Comparison of ENCODE assay signal across 8 cellular contexts in genomic region chr16:30698139-30698815, GRCh38. TPM values are rescaled to one million over a fixed set of nuclear protein-coding genes. Genes with fewer than 3 reads are reported as not detected.
DNase-seq lines count a peak whose midpoint lies in the region; ATAC-seq and TF ChIP-seq lines count a peak whose summit lies in the region.

No MANE protein-coding gene starts in this region.

- no peaks in the 10 kb centered on the region for H3K9me3 ChIP-seq in left lung

- peaks cover 9 to 37% of the 10 kb centered on the region in 2 donors for H3K4me1 ChIP-seq in left lung

- H3K27me3 ChIP-seq in left lung = no peaks in the 10 kb centered on the region

- TF ChIP-seq CTCF in CD14-positive monocyte (IDR thresholded peaks at IDR 0.05) = no peak
- TF ChIP-seq CTCF in left lung (IDR thresholded peaks at IDR 0.05) = peak in 1 of 2 donors; percentile 22

- peaks cover 4 to 34% of the 10 kb centered on the region in 2 donors for H3K36me3 ChIP-seq in left lung

- intact Hi-C loops in CD14-positive monocyte (cut with micrococcal nuclease) (loop anchor here (1.0 to 5.0 kb wide), 4 partner anchors 39 to 224 kb away; partner anchors contain the start of genes FBRS (in 2 of the 2), FBXL19 (in 1 of the 2) and PRR14 (in 1 of the 2)), left lung (cut with DNase I) (no loop called here)

- H3K27me3 Mint-ChIP-seq in CD14-positive monocyte (ENCODE audit: low read depth in 3 of 3) = peaks cover 0 to 1% (median 0%) of the 10 kb centered on the region in 3 donors
- no peaks in the 10 kb centered on the region for H3K27me3 Mint-ChIP-seq in activated CD4-positive, alpha-beta T cell treated with anti-CD3 and anti-CD28 coated beads, Interleukin-2, amount 10 ng/mL, durations not matched to agents 7 days and 5 days

- H3K4me3 ChIP-seq in left lung = peak overlapping the region; percentile 88 to 95

- peak overlapping the region; percentile 99 to 100 (median 100) for H3K27ac Mint-ChIP-seq in CD14-positive monocyte
- peak overlapping the region; percentile 99 for H3K27ac Mint-ChIP-seq in activated CD4-positive, alpha-beta T cell treated with anti-CD3 and anti-CD28 coated beads, Interleukin-2, amount 10 ng/mL, durations not matched to agents 7 days and 5 days

- H3K9me3 Mint-ChIP-seq in CD14-positive monocyte = peaks cover 0 to 2% (median 0%) of the 10 kb centered on the region in 7 donors
- H3K9me3 Mint-ChIP-seq in activated CD4-positive, alpha-beta T cell treated with anti-CD3 and anti-CD28 coated beads, Interleukin-2, amount 10 ng/mL, durations not matched to agents 7 days and 5 days = no peaks in the 10 kb centered on the region

- peak overlapping the region; percentile 99 to 100 for H3K27ac ChIP-seq in left lung

- CTCF ChIA-PET in activated CD4-positive, alpha-beta T cell treated with anti-CD3 and anti-CD28 coated beads, Interleukin-2, amount 10 ng/mL, durations not matched to agents 7 days and 5 days (lab: Charles Lee) = interaction anchor here (0.9 to 1.9 kb wide), 3 partner anchors 10 to 39 kb away, joined by 3 to 10 read pairs (median 8); partner anchors contain the start of gene FBRS

- ATAC-seq in GM19372 (IDR thresholded peaks at IDR 0.05; ENCODE audit: low read depth, unreplicated experiment) = peak; percentile 66
- peak; percentile 48 for ATAC-seq in HG03520 (IDR thresholded peaks at IDR 0.05; ENCODE audit: unreplicated experiment)
- peak; percentile 88 for ATAC-seq in left lung

- H3K4me1 Mint-ChIP-seq in CD14-positive monocyte = peaks cover 40% of the 10 kb centered on the region
- peaks cover 48% of the 10 kb centered on the region for H3K4me1 Mint-ChIP-seq in activated CD4-positive, alpha-beta T cell treated with anti-CD3 and anti-CD28 coated beads, Interleukin-2, amount 10 ng/mL, durations not matched to agents 7 days and 5 days

- peak; percentile 99 for DNase-seq in CD14-positive monocyte (ENCODE audit: low spot score)
- peak; percentile 88 for DNase-seq in NCI-H526 treated with DMSO at 0.1 percent for 48 hours (lab: John Stamatoyannopoulos, UW)
- DNase-seq in activated CD4-positive, alpha-beta T cell treated with anti-CD3 and anti-CD28 coated beads, Interleukin-2, amount 10 ng/mL, durations not matched to agents 7 days and 5 days = peak; percentile 100
- peak; percentile 87 for DNase-seq in cortex of kidney (lab: John Stamatoyannopoulos, UW)
- peak; percentile 99 to 100 for DNase-seq in left lung
- peak; percentile 99 for DNase-seq in stimulated activated CD4-positive, alpha-beta T cell treated with anti-CD3 and anti-CD28 coated beads, Interleukin-2, amount 100 ng/mL, for 24 hours

- peak overlapping the region; percentile 92 to 99 for H3K4me3 Mint-ChIP-seq in CD14-positive monocyte
- H3K4me3 Mint-ChIP-seq in activated CD4-positive, alpha-beta T cell treated with anti-CD3 and anti-CD28 coated beads, Interleukin-2, amount 10 ng/mL, durations not matched to agents 7 days and 5 days = peak overlapping the region; percentile 93

- POLR2A ChIA-PET in activated CD4-positive, alpha-beta T cell treated with anti-CD3 and anti-CD28 coated beads, Interleukin-2, amount 10 ng/mL, durations not matched to agents 7 days and 5 days (lab: Charles Lee) = no interaction called here

- H3K36me3 Mint-ChIP-seq in CD14-positive monocyte = peaks cover 23 to 31% of the 10 kb centered on the region in 2 donors
- peaks cover 25% of the 10 kb centered on the region for H3K36me3 Mint-ChIP-seq in activated CD4-positive, alpha-beta T cell treated with anti-CD3 and anti-CD28 coated beads, Interleukin-2, amount 10 ng/mL, durations not matched to agents 7 days and 5 days (ENCODE audit: low read depth)

RNA-seq across cellular contexts. Expression of gene SRCAP, which starts 0.7 kb away (rescaled TPM):
- polyA plus RNA-seq in CD14-positive monocyte = 1 to 10 TPM; 3.0 to 6.3 TPM
- 10 to 100 TPM; 81.7 to 86.1 TPM for total RNA-seq in activated CD4-positive, alpha-beta T cell treated with anti-CD3 and anti-CD28 coated beads, Interleukin-2, amount 10 ng/mL, durations not matched to agents 7 days and 5 days
- total RNA-seq in left lung = 10 to 100 TPM; 57.1 to 67.4 TPM

RNA-seq across cellular contexts. Expression of gene FBRS, which starts 40.0 kb away (rescaled TPM):
- polyA plus RNA-seq in CD14-positive monocyte = 1 to 10 TPM; 1.4 to 2.1 TPM
- total RNA-seq in activated CD4-positive, alpha-beta T cell treated with anti-CD3 and anti-CD28 coated beads, Interleukin-2, amount 10 ng/mL, durations not matched to agents 7 days and 5 days = 100 to 1,000 TPM in 1 of 2 experiments, 10 to 100 TPM in 1; 88.9 to 109 TPM
- total RNA-seq in left lung = 10 to 100 TPM; 52.1 to 62.3 TPM

RNA-seq across cellular contexts. Expression of gene PRR14, which starts 47.5 kb away (rescaled TPM):
- 10 to 100 TPM in 1 of 2 donors, 1 to 10 TPM in 1; 6.1 to 10.4 TPM for polyA plus RNA-seq in CD14-positive monocyte
- 10 to 100 TPM; 78.6 to 80.1 TPM for total RNA-seq in activated CD4-positive, alpha-beta T cell treated with anti-CD3 and anti-CD28 coated beads, Interleukin-2, amount 10 ng/mL, durations not matched to agents 7 days and 5 days
- 10 to 100 TPM; 46.1 to 58.8 TPM for total RNA-seq in left lung

RNA-seq across cellular contexts. Expression of gene PHKG2, which starts 49.9 kb away (rescaled TPM):
- 10 to 100 TPM; 45.4 to 54.2 TPM for polyA plus RNA-seq in CD14-positive monocyte
- total RNA-seq in activated CD4-positive, alpha-beta T cell treated with anti-CD3 and anti-CD28 coated beads, Interleukin-2, amount 10 ng/mL, durations not matched to agents 7 days and 5 days = 10 to 100 TPM; 41.1 to 43.4 TPM
- 10 to 100 TPM; 28.8 to 31.2 TPM for total RNA-seq in left lung

Comparison
In these comparisons a context has a peak if more than half of its experiments do, and no peak if none do; other contexts are left out.
1. Peak in every context shown above with its lines: DNase-seq, ATAC-seq, H3K4me3 ChIP-seq and H3K27ac ChIP-seq.
2. intact Hi-C loops: an anchor here in CD14-positive monocyte (1.0 to 5.0 kb wide); none called in left lung.